ENCODE assay signal across 1 cellular context in genomic region chr3:160919942-160920341, GRCh38.
TF ChIP-seq lines count a peak whose summit lies in the region.

No MANE protein-coding gene starts in this region.

TF ChIP-seq in HepG2, 621 proteins besides CTCF, POLR2A, EP300 and RAD21 (continued from another document):
- TF ChIP-seq, protein P1, sequence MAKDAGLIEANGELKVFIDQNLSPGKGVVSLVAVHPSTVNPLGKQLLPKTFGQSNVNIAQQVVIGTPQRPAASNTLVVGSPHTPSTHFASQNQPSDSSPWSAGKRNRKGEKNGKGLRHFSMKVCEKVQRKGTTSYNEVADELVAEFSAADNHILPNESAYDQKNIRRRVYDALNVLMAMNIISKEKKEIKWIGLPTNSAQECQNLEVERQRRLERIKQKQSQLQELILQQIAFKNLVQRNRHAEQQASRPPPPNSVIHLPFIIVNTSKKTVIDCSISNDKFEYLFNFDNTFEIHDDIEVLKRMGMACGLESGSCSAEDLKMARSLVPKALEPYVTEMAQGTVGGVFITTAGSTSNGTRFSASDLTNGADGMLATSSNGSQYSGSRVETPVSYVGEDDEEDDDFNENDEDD (CRISPR knock-in tag; IDR thresholded peaks at IDR 0.05; ENCODE audit: borderline replicate concordance) = no peak
- TF ChIP-seq THYN1 (CRISPR knock-in tag; IDR thresholded peaks at IDR 0.05; ENCODE audit: borderline replicate concordance, low read depth) = no peak
- TF ChIP-seq CREB1 (IDR thresholded peaks at IDR 0.05) = no peak
- no peak for TF ChIP-seq CREB1 (CRISPR knock-in tag; IDR thresholded peaks at IDR 0.05)
- TF ChIP-seq ZSCAN29 (CRISPR knock-in tag; conservative IDR thresholded peaks at IDR 0.05) = no peak
- no peak for TF ChIP-seq HNRNPUL1 (IDR thresholded peaks at IDR 0.05; ENCODE audit: low read depth, low read length)
- TF ChIP-seq TFE3 (CRISPR knock-in tag; IDR thresholded peaks at IDR 0.05) = no peak
- TF ChIP-seq ZNF530 (CRISPR knock-in tag; IDR thresholded peaks at IDR 0.05; ENCODE audit: low read depth) = no peak
